ENCODE assay signal across 9 cellular contexts in the genomic region with DNA sequence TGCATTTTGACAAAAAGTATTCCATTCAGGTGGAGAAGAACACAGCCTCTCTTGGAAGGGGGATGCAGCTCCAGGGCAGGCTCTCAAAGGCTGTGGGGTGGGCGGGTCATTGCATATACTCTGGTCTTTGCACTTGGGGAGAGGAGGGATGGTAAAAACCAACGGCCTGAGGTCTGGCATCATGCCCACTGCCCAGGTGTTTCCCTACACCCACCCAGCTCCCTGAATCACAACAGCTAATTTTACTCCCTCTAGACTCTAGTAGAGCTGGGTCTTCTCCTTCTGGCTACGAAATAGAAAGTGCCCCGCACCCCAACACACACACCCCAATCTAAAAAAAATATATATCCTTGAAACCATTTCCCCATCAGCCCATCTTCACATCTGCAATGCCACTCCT. TPM values are rescaled to one million over a fixed set of nuclear protein-coding genes. Genes with fewer than 3 reads are reported as not detected.
DNase-seq lines count a peak whose midpoint lies in the region; ATAC-seq, FAIRE-seq and TF ChIP-seq lines count a peak whose summit lies in the region.
"Had no signal": no experiment of that assay in that cellular context is flagged by ENCODE, and none has a peak within 500 bp of the region (broad histone marks: within the 10 kb centered on the region; RNA-seq: fewer than 3 reads in every experiment).

No MANE protein-coding gene starts in this region.

- no peaks in the 10 kb centered on the region for H3K9me3 Mint-ChIP-seq in CD4-positive, alpha-beta T cell
- H3K9me3 Mint-ChIP-seq in neural crest cell, result peaks cover 7% of the 10 kb centered on the region

- no peak overlapping the region for H2AFZ ChIP-seq in Loucy (ENCODE audit: low read length)
- 0 out of 2 replicates have a peak overlapping the region, but pooled peaks have one; percentile 56 for H2AFZ ChIP-seq in H1 (ENCODE audit: low read length)

- H3K4ac ChIP-seq in H1 (replicated peaks; ENCODE audit: insufficient read length, low read depth, low read length), result no peak overlapping the region

- peak overlapping the region; percentile 64 for H3K4me3 ChIP-seq in Loucy (ENCODE audit: low read length, poor library complexity, severe bottlenecking)
- peak overlapping the region; percentile 65 to 89 (median 82) for H3K4me3 ChIP-seq in H1 (ENCODE audit: extremely low read depth in 1 of 4, insufficient read depth in 2 of 4, low read depth in 3 of 4, low read length in 4 of 4)

- no peak for TF ChIP-seq POLR2A in H1 (IDR thresholded peaks at IDR 0.05; ENCODE audit: control extremely low read depth in 1 of 2, low read depth in 2 of 2, low read length in 2 of 2)

- TF ChIP-seq EP300 in H1 (IDR thresholded peaks at IDR 0.05; ENCODE audit: borderline replicate concordance in 1 of 2, low read depth in 2 of 2, low read length in 2 of 2), result no peak

- no peaks in the 10 kb centered on the region for H3K36me3 Mint-ChIP-seq in CD4-positive, alpha-beta T cell (ENCODE audit: low read depth)
- no peaks in the 10 kb centered on the region for H3K36me3 Mint-ChIP-seq in neural crest cell (ENCODE audit: low read depth)

- no peaks in the 10 kb centered on the region for H3K9me3 ChIP-seq in CD4-positive, alpha-beta T cell (ENCODE audit: control insufficient read depth, low read length)
- H3K9me3 ChIP-seq in Loucy (ENCODE audit: insufficient read depth, low read depth, low read length) (no peaks in the 10 kb centered on the region), H1 (ENCODE audit: insufficient read depth in 2 of 2, low read depth in 1 of 2, low read length in 1 of 2) (no peaks in the 10 kb centered on the region)

- no peak for ATAC-seq in CD4-positive, alpha-beta T cell (ENCODE audit: poor library complexity)
- no peak for ATAC-seq in GM18858 (IDR thresholded peaks at IDR 0.05; ENCODE audit: unreplicated experiment)

- no peak overlapping the region for H3K56ac ChIP-seq in H1 (replicated peaks; ENCODE audit: insufficient read length, low read depth, low read length)

- H2BK20ac ChIP-seq in H1 (ENCODE audit: low read length), result no peak overlapping the region

- H3K9ac ChIP-seq in Loucy (ENCODE audit: low read depth, low read length, poor library complexity, severe bottlenecking), result peak overlapping the region; percentile 63
- H3K9ac ChIP-seq in H1 (replicated peaks in 1 of 4; ENCODE audit: extremely low read depth in 1 of 4, low read depth in 3 of 4, low read length in 3 of 4), result no peak overlapping the region

- H2BK15ac ChIP-seq in H1 (ENCODE audit: low read length), result no peak overlapping the region

- H2BK12ac ChIP-seq in H1 (ENCODE audit: low read depth, low read length), result no peak overlapping the region

- DNase-seq in CD4-positive, alpha-beta T cell, result no peak
- DNase-seq in H1 (ENCODE audit: low read depth in 1 of 2, low spot score in 2 of 2), result no peak
- DNase-seq in neural crest cell (ENCODE audit: low read depth, low spot score), result no peak
- no peak for DNase-seq in ACHN
- DNase-seq in inferior parietal cortex (ENCODE audit: extremely low spot score), result no peak
- DNase-seq in MV-4-11 (lab: John Stamatoyannopoulos, UW), result no peak
- DNase-seq: stimulated activated CD4-positive, alpha-beta T cell treated with anti-CD3 and anti-CD28 coated beads, Interleukin-4, amount 100 ng/mL, for 1 hour had no signal

- H4K8ac ChIP-seq in H1 (ENCODE audit: extremely low read depth, insufficient read depth, low read length), result no peak overlapping the region

- H3K36me3 ChIP-seq in Loucy (ENCODE audit: insufficient read depth, low read length) (no peaks in the 10 kb centered on the region), H1 (ENCODE audit: control insufficient read depth in 2 of 4, insufficient read depth in 4 of 4, low read length in 3 of 4) (no peaks in the 10 kb centered on the region)

- POLR2A ChIA-PET in CD4-positive, alpha-beta T cell (lab: Charles Lee), result no interaction called here
- POLR2A ChIA-PET in H1 (lab: Charles Lee; ENCODE audit: partially characterized antibody), result interaction anchor here (0.7 to 1.5 kb wide), 4 partner anchors 12 to 1990 kb away, joined by 3 to 5 read pairs (median 4); no protein-coding TSS in a partner anchor

- H3K4me1 ChIP-seq in Loucy (ENCODE audit: insufficient read depth, low read length, poor library complexity, severe bottlenecking), result peaks cover 38% of the 10 kb centered on the region
- peaks cover 0 to 6% (median 3%) of the 10 kb centered on the region in 4 experiments; a peak in 4 of 7 replicates for H3K4me1 ChIP-seq in H1 (replicated peaks in 1 of 4; ENCODE audit: control insufficient read depth in 3 of 4, insufficient read depth in 4 of 4, low read length in 3 of 4)

- H3K27me3 Mint-ChIP-seq in CD4-positive, alpha-beta T cell, result peaks cover 61% of the 10 kb centered on the region
- peaks cover 38% of the 10 kb centered on the region for H3K27me3 Mint-ChIP-seq in neural crest cell (ENCODE audit: low read depth)

- H3K27me3 ChIP-seq in CD4-positive, alpha-beta T cell (ENCODE audit: control insufficient read depth, insufficient read depth, low read length), result peaks cover 31% of the 10 kb centered on the region
- H3K27me3 ChIP-seq in Loucy (ENCODE audit: insufficient read depth, low read length, poor library complexity, severe bottlenecking) (no peaks in the 10 kb centered on the region), H1 (replicated peaks in 1 of 4; ENCODE audit: control insufficient read depth in 3 of 4, extremely low read depth in 1 of 4, insufficient read depth in 3 of 4, low read length in 3 of 4) (peaks cover 0 to 9% (median 4%) of the 10 kb centered on the region in 4 experiments; a peak in 3 of 7 replicates)

- TF ChIP-seq RAD21 in H1 (IDR thresholded peaks at IDR 0.05 in 1 of 2, conservative IDR thresholded peaks at IDR 0.05 in 1 of 2; ENCODE audit: low read depth in 2 of 2, low read length in 2 of 2), result no peak

- intact Hi-C loops in CD4-positive, alpha-beta T cell (cut with DNase I, micrococcal nuclease), result no loop called here

- no peak overlapping the region for H3K27ac ChIP-seq in CD4-positive, alpha-beta T cell (ENCODE audit: low read depth, low read length)
- no peak overlapping the region for H3K27ac ChIP-seq in H1 (ENCODE audit: low read depth, low read length)

- H3K79me2 ChIP-seq in Loucy (ENCODE audit: insufficient read depth, low read length), result no peaks in the 10 kb centered on the region
- no peaks in the 10 kb centered on the region for H3K79me2 ChIP-seq in H1 (ENCODE audit: control insufficient read depth in 1 of 2, insufficient read depth in 2 of 2, low read length in 2 of 2)

- H3K4me1 Mint-ChIP-seq in CD4-positive, alpha-beta T cell (ENCODE audit: low read depth), result peaks cover 14% of the 10 kb centered on the region
- peaks cover 20% of the 10 kb centered on the region for H3K4me1 Mint-ChIP-seq in neural crest cell

- no peak for TF ChIP-seq CTCF in CD4-positive, alpha-beta T cell (IDR thresholded peaks at IDR 0.05)
- TF ChIP-seq CTCF in Loucy (conservative IDR thresholded peaks at IDR 0.05; ENCODE audit: low read length) (no peak), H1 (IDR thresholded peaks at IDR 0.05; ENCODE audit: control extremely low read depth in 1 of 3, insufficient read depth in 1 of 3, low read depth in 1 of 3, low read length in 3 of 3) (no peak), neural crest cell (conservative IDR thresholded peaks at IDR 0.05) (no peak)

- no peak overlapping the region for H4K5ac ChIP-seq in H1 (ENCODE audit: insufficient read length, low read depth, low read length)

- H3K79me1 ChIP-seq in H1 (ENCODE audit: low read depth, low read length), result no peaks in the 10 kb centered on the region

- H2AK5ac ChIP-seq in H1 (ENCODE audit: low read depth, low read length), result no peak overlapping the region

- no peaks in the 10 kb centered on the region for H3K9me2 ChIP-seq in Loucy (replicated peaks; ENCODE audit: low read depth, low read length)

- no peak overlapping the region for H3K23ac ChIP-seq in H1 (ENCODE audit: insufficient read length)

- H4K20me1 ChIP-seq in Loucy (ENCODE audit: insufficient read depth, low read length, poor library complexity, severe bottlenecking) (no peaks in the 10 kb centered on the region), H1 (replicated peaks in 1 of 2; ENCODE audit: control insufficient read depth in 1 of 2, insufficient read depth in 2 of 2, low read length in 2 of 2) (no peaks in the 10 kb centered on the region)

- FAIRE-seq in H1 (lab: Jason Lieb, UNC), result no peak

- H3K4me3 Mint-ChIP-seq in CD4-positive, alpha-beta T cell, result peak overlapping the region; percentile 34
- peak overlapping the region; percentile 88 for H3K4me3 Mint-ChIP-seq in neural crest cell

- no peak overlapping the region for H4K91ac ChIP-seq in H1 (replicated peaks; ENCODE audit: insufficient read length, low read length)

- H3K18ac ChIP-seq in H1 (ENCODE audit: extremely low read depth, low read length), result no peak overlapping the region

- no peak overlapping the region for H2BK5ac ChIP-seq in H1 (ENCODE audit: low read depth, low read length)

- no peak overlapping the region for H2BK120ac ChIP-seq in H1 (replicated peaks; ENCODE audit: low read depth, low read length)

- H3K4me2 ChIP-seq in Loucy (ENCODE audit: low read depth, low read length, poor library complexity, severe bottlenecking), result peak overlapping the region; percentile 74
- H3K4me2 ChIP-seq in H1 (ENCODE audit: insufficient read depth in 1 of 2, low read depth in 2 of 2, low read length in 2 of 2), result peak overlapping the region; percentile 85 to 93

- H3K27ac Mint-ChIP-seq in CD4-positive, alpha-beta T cell, result no peak overlapping the region
- H3K27ac Mint-ChIP-seq in neural crest cell (ENCODE audit: unreplicated experiment), result no peak overlapping the region

- no peak overlapping the region for H3K14ac ChIP-seq in H1 (ENCODE audit: insufficient read length)

- H3F3A ChIP-seq in Loucy (ENCODE audit: low read depth), result no peaks in the 10 kb centered on the region

- in situ Hi-C loops in ACHN (cut with HindIII; ENCODE audit: low pct_ligation_motif_present, low pct_unique_long_range_greater_than_20kb, low sequenced_read_pairs), result no loop called here

- peaks cover 10% of the 10 kb centered on the region for H3K23me2 ChIP-seq in H1 (ENCODE audit: low read depth, low read length)

- 83% methylated on average over 4 of the region's 4 CpGs; no CpG with 5 or more reads in 1 of the 2 experiments for WGBS in H1 (ENCODE audit: extremely low coverage in 1 of 2, insufficient coverage in 1 of 2, insufficient read length in 1 of 2, insufficient replicate concordance in 2 of 2, low coverage in 1 of 2, low lambda C conversion rate in 2 of 2, missing lambda C conversion rate in 1 of 2), 2 experiments

- CTCF ChIA-PET in CD4-positive, alpha-beta T cell (lab: Charles Lee), result no interaction called here
- CTCF ChIA-PET in H1 (lab: Charles Lee; ENCODE audit: partially characterized antibody), result interaction anchor here (1.3 to 3.8 kb wide), 3 partner anchors 13 to 80 kb away, joined by 3 to 18 read pairs (median 14); no protein-coding TSS in a partner anchor

RNA-seq across cellular contexts. Expression of a gene that starts 1.0 kb away (rescaled TPM):
- total RNA-seq in CD4-positive, alpha-beta T cell, result under 1 TPM in 1 of 2 experiments, not detected in 1; 0.22 TPM
- 15.5 and 21.3 TPM in 2 replicates for total RNA-seq in H1 (2021; fragmentation: NEBNext Ultra II Directional; extraction: Animal tissue kit (Norgen Biotek cat#: 25700))
- polyA plus RNA-seq in H1 (2011; rRNA removed), result 7.3 and 11.6 TPM in 2 replicates
- polyA plus RNA-seq in H1 (2011; cell fraction: cytosol; rRNA removed), result 7.0 TPM
- 22.5 TPM for polyA plus RNA-seq in H1 (2011; cell fraction: nucleus; rRNA removed)
- polyA plus RNA-seq in H1 (2012, experiment 1 of 2), result 7.8 to 11.2 TPM (median 9.7 TPM) in 4 replicates
- 0.96 TPM for polyA plus RNA-seq in H1 (2012, experiment 2 of 2)
- polyA plus RNA-seq in H1 (2013, experiment 1 of 2), result 11.4 TPM
- 13.3 TPM for polyA plus RNA-seq in H1 (2013, experiment 2 of 2)
- 31.6 and 34.2 TPM in 2 replicates for polyA minus RNA-seq in H1 (2011; rRNA and poly(A)+ RNA removed)
- 9.7 TPM for polyA minus RNA-seq in H1 (2011; cell fraction: cytosol; rRNA and poly(A)+ RNA removed)
- 30.5 TPM for polyA minus RNA-seq in H1 (2011; cell fraction: nucleus; rRNA and poly(A)+ RNA removed)
- 19.9 and 20.1 TPM in 2 replicates for total RNA-seq in neural crest cell

Comparison
In these comparisons a context has a peak if more than half of its experiments do, and no peak if none do; other contexts are left out.
1. RNA of a gene that starts 1.0 kb away (total RNA-seq): 15.5 to 21.3 TPM in H1 and 19.9 to 20.1 TPM in neural crest cell; 0.22 TPM in CD4-positive, alpha-beta T cell; every median in the first group is over 10 times any median in the second.